ENCODE assay signal across 25 cellular contexts in genomic region chr6:21219241-21219640, GRCh38.
"Had no signal": no experiment of that assay in that cellular context is flagged by ENCODE, and none has a peak within 500 bp of the region (broad histone marks: within the 10 kb centered on the region; RNA-seq: fewer than 3 reads in every experiment).

No MANE protein-coding gene starts in this region.

- H3K9me3 ChIP-seq: gastrocnemius medialis, lower lobe of right lung, psoas muscle, sigmoid colon, thoracic aorta, tibial nerve, upper lobe of right lung, uterus had no signal

- H3K36me3 ChIP-seq: gastrocnemius medialis, lower lobe of right lung, sigmoid colon, thoracic aorta, upper lobe of right lung, uterus had no signal

- H3K27me3 ChIP-seq: dorsolateral prefrontal cortex, gastrocnemius medialis, sigmoid colon, spleen, tibial nerve, upper lobe of right lung, uterus had no signal

- ATAC-seq: esophagus mucosa; gastrocnemius medialis; left ventricle myocardium superior; lower lobe of right lung; naive thymus-derived CD8-positive, alpha-beta T cell; psoas muscle; right cardiac atrium; stimulated activated naive B cell treated with anti-CD40 and anti-IgM and Interleukin-4, amounts not matched to agents 10 μg/mL and 1 μg/mL and 100 μg/mL, for 72 hours; upper lobe of right lung had no signal

- DNase-seq: dorsolateral prefrontal cortex; effector CD4-positive, alpha-beta T cell; endodermal cell; foreskin fibroblast; gastrocnemius medialis; head of caudate nucleus; left ventricle myocardium superior; lower lobe of right lung; naive thymus-derived CD8-positive, alpha-beta T cell; nephron progenitor cell; nucleus accumbens; psoas muscle; right cardiac atrium; sigmoid colon; spleen; stimulated activated CD4-positive, alpha-beta T cell treated with anti-CD3 and anti-CD28 coated beads, Interleukin-2, amount 100 ng/mL, for 48 hours; stimulated activated naive B cell treated with anti-CD40 and anti-IgM and Interleukin-4, amounts not matched to agents 10 μg/mL and 1 μg/mL and 100 μg/mL, for 72 hours; upper lobe of right lung; uterus had no signal

- H3K4me3 ChIP-seq: dorsolateral prefrontal cortex, gastrocnemius medialis, lower lobe of right lung, psoas muscle, sigmoid colon, skin epidermis, spleen, thoracic aorta, tibial nerve, upper lobe of right lung, uterus had no signal

- H3K27ac ChIP-seq: dorsolateral prefrontal cortex, gastrocnemius medialis, lower lobe of right lung, psoas muscle, sigmoid colon, skin epidermis, spleen, thoracic aorta, tibial nerve, upper lobe of right lung, uterus had no signal

- H3K4me3 Mint-ChIP-seq: endodermal cell; memory B cell; naive thymus-derived CD8-positive, alpha-beta T cell; nephron progenitor cell; stimulated activated naive B cell treated with anti-CD40 and anti-IgM and Interleukin-4, amounts not matched to agents 10 μg/mL and 1 μg/mL and 100 μg/mL, for 72 hours; stimulated activated naive CD8-positive, alpha-beta T cell treated with anti-CD3 and anti-CD28 coated beads, Interleukin-15, Interleukin-2, amounts not matched to agents 100 ng/mL and 50 ng/mL, for 24 hours had no signal

- H3K4me1 Mint-ChIP-seq: memory B cell; naive thymus-derived CD8-positive, alpha-beta T cell; nephron progenitor cell had no signal

- H3K27ac Mint-ChIP-seq: endodermal cell; memory B cell; naive thymus-derived CD8-positive, alpha-beta T cell; nephron progenitor cell; stimulated activated naive B cell treated with anti-CD40 and anti-IgM and Interleukin-4, amounts not matched to agents 10 μg/mL and 1 μg/mL and 100 μg/mL, for 72 hours; stimulated activated naive CD8-positive, alpha-beta T cell treated with anti-CD3 and anti-CD28 coated beads, Interleukin-15, Interleukin-2, amounts not matched to agents 100 ng/mL and 50 ng/mL, for 24 hours had no signal

- H3K9me3 Mint-ChIP-seq: memory B cell; stimulated activated naive B cell treated with anti-CD40 and anti-IgM and Interleukin-4, amounts not matched to agents 10 μg/mL and 1 μg/mL and 100 μg/mL, for 72 hours had no signal

- H3K27me3 Mint-ChIP-seq: memory B cell; naive thymus-derived CD8-positive, alpha-beta T cell; stimulated activated naive B cell treated with anti-CD40 and anti-IgM and Interleukin-4, amounts not matched to agents 10 μg/mL and 1 μg/mL and 100 μg/mL, for 72 hours; stimulated activated naive CD8-positive, alpha-beta T cell treated with anti-CD3 and anti-CD28 coated beads, Interleukin-15, Interleukin-2, amounts not matched to agents 100 ng/mL and 50 ng/mL, for 24 hours had no signal

- H3K4me1 ChIP-seq: gastrocnemius medialis, lower lobe of right lung, psoas muscle, spleen, tibial nerve, upper lobe of right lung, uterus had no signal
